Comparison of ENCODE assay signal across 1 cellular context in the genomic region with DNA sequence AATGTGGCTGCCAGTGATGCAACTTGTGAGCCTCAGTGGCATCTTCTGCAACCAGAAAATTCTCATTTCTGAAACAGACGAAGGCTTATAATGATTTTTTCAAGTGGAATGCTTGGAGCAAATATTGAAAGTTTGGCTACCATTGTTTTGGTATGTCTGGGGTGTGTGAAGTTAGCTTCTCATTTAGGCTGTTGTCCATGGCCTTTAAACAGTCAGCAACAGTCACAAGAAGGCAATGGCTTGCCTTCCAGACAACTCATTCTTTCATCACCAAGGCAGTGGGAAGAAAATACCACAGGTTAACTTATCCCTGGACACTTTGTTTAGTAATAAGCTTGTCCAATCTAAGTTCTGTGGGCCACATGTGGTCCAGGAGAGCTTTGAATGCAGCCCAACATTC.
TF ChIP-seq lines count a peak whose summit lies in the region.

No MANE protein-coding gene starts in this region.

TF ChIP-seq in HCT116, 20 proteins besides CTCF, POLR2A, EP300 and RAD21 (continued from another document):
- TF ChIP-seq ZBTB33 (IDR thresholded peaks at IDR 0.05; ENCODE audit: extremely low read depth, insufficient replicate concordance, low read length) (no peak), POLR2AphosphoS5 (IDR thresholded peaks at IDR 0.05; ENCODE audit: low read depth, low read length) (no peak)
